28 cellular contexts compared by ENCODE assay signal in genomic region chr6:46538800-46539199, GRCh38. TPM values are rescaled to one million over a fixed set of nuclear protein-coding genes. Genes with fewer than 3 reads are reported as not detected.
DNase-seq lines count a peak whose midpoint lies in the region; ATAC-seq, FAIRE-seq and TF ChIP-seq lines count a peak whose summit lies in the region.
"Had no signal": no experiment of that assay in that cellular context is flagged by ENCODE, and none has a peak within 500 bp of the region (broad histone marks: within the 10 kb centered on the region; RNA-seq: fewer than 3 reads in every experiment).

No MANE protein-coding gene starts in this region.

- H3K56ac ChIP-seq in H1 (replicated peaks; ENCODE audit: insufficient read length, low read depth, low read length): no peak overlapping the region

- no peaks in the 10 kb centered on the region for H3K79me2 ChIP-seq in H1 (ENCODE audit: control insufficient read depth in 1 of 2, insufficient read depth in 2 of 2, low read length in 2 of 2)

- peaks cover 3% of the 10 kb centered on the region for H3K36me3 Mint-ChIP-seq in WTC11
- no peaks in the 10 kb centered on the region for H3K36me3 Mint-ChIP-seq in T-helper 2 cell treated with Interferon-gamma antibody and Interleukin-4, amounts not matched to agents 5 μg/mL and 100 μg/mL, for 36 hours (ENCODE audit: low read depth)
- H3K36me3 Mint-ChIP-seq: CD14-positive monocyte; CD4-positive, alpha-beta memory T cell; CD4-positive, CD25-positive, alpha-beta regulatory T cell; CD8-positive, alpha-beta memory T cell had no signal

- peaks cover 0 to 4% (median 2%) of the 10 kb centered on the region in 4 experiments; a peak in 2 of 7 replicates for H3K4me1 ChIP-seq in H1 (replicated peaks in 1 of 4; ENCODE audit: control insufficient read depth in 3 of 4, insufficient read depth in 4 of 4, low read length in 3 of 4)
- H3K4me1 ChIP-seq: BE2C, BLaER1 had no signal

- no peak overlapping the region for H3K4ac ChIP-seq in H1 (replicated peaks; ENCODE audit: insufficient read length, low read depth, low read length)

- no peak overlapping the region for H2BK5ac ChIP-seq in H1 (ENCODE audit: low read depth, low read length)

- H3K4me2 ChIP-seq in H1 (ENCODE audit: insufficient read depth in 1 of 2, low read depth in 2 of 2, low read length in 2 of 2): no peak overlapping the region
- H3K4me2 ChIP-seq: BLaER1 had no signal

- no peak overlapping the region for H2BK15ac ChIP-seq in H1 (ENCODE audit: low read length)

- no peaks in the 10 kb centered on the region for H3K27me3 ChIP-seq in H1 (replicated peaks in 1 of 4; ENCODE audit: control insufficient read depth in 3 of 4, extremely low read depth in 1 of 4, insufficient read depth in 3 of 4, low read length in 3 of 4)
- H3K27me3 ChIP-seq: BE2C, BLaER1 had no signal

- POLR2A ChIA-PET in WTC11 (lab: Charles Lee) (no interaction called here), H1 (lab: Charles Lee; ENCODE audit: partially characterized antibody) (no interaction called here)

- H3K9me3 Mint-ChIP-seq in WTC11: peaks cover 24% of the 10 kb centered on the region
- no peaks in the 10 kb centered on the region for H3K9me3 Mint-ChIP-seq in T-helper 2 cell treated with Interferon-gamma antibody and Interleukin-4, amounts not matched to agents 5 μg/mL and 100 μg/mL, for 36 hours

- no peak overlapping the region for H4K5ac ChIP-seq in H1 (ENCODE audit: insufficient read length, low read depth, low read length)

- no peaks in the 10 kb centered on the region for H4K20me1 ChIP-seq in H1 (replicated peaks in 1 of 2; ENCODE audit: control insufficient read depth in 1 of 2, insufficient read depth in 2 of 2, low read length in 2 of 2)
- H4K20me1 ChIP-seq: BLaER1 had no signal

- no peak for TF ChIP-seq POLR2A in H1 (IDR thresholded peaks at IDR 0.05; ENCODE audit: control extremely low read depth in 1 of 2, low read depth in 2 of 2, low read length in 2 of 2)

- H3K36me3 ChIP-seq in H1 (ENCODE audit: control insufficient read depth in 2 of 4, insufficient read depth in 4 of 4, low read length in 3 of 4): no peaks in the 10 kb centered on the region
- H3K36me3 ChIP-seq: BE2C, BLaER1 had no signal

- H2AFZ ChIP-seq in H1 (ENCODE audit: low read length): no peak overlapping the region

- no peak for DNase-seq in WTC11 (ENCODE audit: low spot score)
- no peak for DNase-seq in H1 (ENCODE audit: low read depth in 1 of 2, low spot score in 2 of 2)
- DNase-seq in NCI-H226: no peak
- no peak for DNase-seq in T-helper 2 cell treated with Interferon-gamma antibody and Interleukin-4, amounts not matched to agents 5 μg/mL and 100 μg/mL, for 36 hours (ENCODE audit: low spot score)
- DNase-seq in UCSD-AML1 (lab: John Stamatoyannopoulos, UW; ENCODE audit: unreplicated experiment): no peak
- DNase-seq: 8988T; ACHN; BE2C; C1 segment of cervical spinal cord; CD4-positive, alpha-beta memory T cell; CD4-positive, CD25-positive, alpha-beta regulatory T cell; CD8-positive, alpha-beta memory T cell; COR-L47; DMS 273 treated with DMSO at 0.1 percent for 48 hours; DMS153; DMS53; DMS79; DND-41; EL; GDM1 had no signal

- CTCF ChIA-PET in WTC11 (lab: Charles Lee): interaction anchor here (0.5 kb wide), 1 partner anchor 324 kb away, joined by 6 read pairs; no protein-coding TSS in a partner anchor
- CTCF ChIA-PET in H1 (lab: Charles Lee; ENCODE audit: partially characterized antibody): interaction anchor here (1.0 to 1.4 kb wide), 3 partner anchors 9 to 117 kb away, joined by 3 read pairs; no protein-coding TSS in a partner anchor

- FAIRE-seq in H1 (lab: Jason Lieb, UNC): no peak
- FAIRE-seq: A204.1, GM12878, GM12892, GM18507 had no signal

- no peak overlapping the region for H4K91ac ChIP-seq in H1 (replicated peaks; ENCODE audit: insufficient read length, low read length)

- no peaks in the 10 kb centered on the region for H3K9me3 ChIP-seq in H1 (ENCODE audit: insufficient read depth in 2 of 2, low read depth in 1 of 2, low read length in 1 of 2)
- H3K9me3 ChIP-seq: BE2C had no signal

- H2BK120ac ChIP-seq in H1 (replicated peaks; ENCODE audit: low read depth, low read length): no peak overlapping the region

- H4K8ac ChIP-seq in H1 (ENCODE audit: extremely low read depth, insufficient read depth, low read length): no peak overlapping the region

- no peak overlapping the region for H3K18ac ChIP-seq in H1 (ENCODE audit: extremely low read depth, low read length)

- no peak overlapping the region for H3K27ac ChIP-seq in H1 (ENCODE audit: low read depth, low read length)
- H3K27ac ChIP-seq: BLaER1 had no signal

- H3K27ac Mint-ChIP-seq in WTC11: no peak overlapping the region
- no peak overlapping the region for H3K27ac Mint-ChIP-seq in T-helper 2 cell treated with Interferon-gamma antibody and Interleukin-4, amounts not matched to agents 5 μg/mL and 100 μg/mL, for 36 hours
- H3K27ac Mint-ChIP-seq: CD14-positive monocyte; CD4-positive, alpha-beta memory T cell; CD4-positive, CD25-positive, alpha-beta regulatory T cell; CD8-positive, alpha-beta memory T cell had no signal

- H3K4me3 ChIP-seq in H1 (ENCODE audit: extremely low read depth in 1 of 4, insufficient read depth in 2 of 4, low read depth in 3 of 4, low read length in 4 of 4): no peak overlapping the region
- H3K4me3 ChIP-seq: BLaER1, GM12878 had no signal

- no peak for ATAC-seq in WTC11
- ATAC-seq: GM12878 had no signal

- no peak overlapping the region for H3K4me3 Mint-ChIP-seq in WTC11
- no peak overlapping the region for H3K4me3 Mint-ChIP-seq in T-helper 2 cell treated with Interferon-gamma antibody and Interleukin-4, amounts not matched to agents 5 μg/mL and 100 μg/mL, for 36 hours
- H3K4me3 Mint-ChIP-seq: CD14-positive monocyte; CD4-positive, alpha-beta memory T cell; CD4-positive, CD25-positive, alpha-beta regulatory T cell; CD8-positive, alpha-beta memory T cell had no signal

- no peak for TF ChIP-seq RAD21 in H1 (IDR thresholded peaks at IDR 0.05 in 1 of 2, conservative IDR thresholded peaks at IDR 0.05 in 1 of 2; ENCODE audit: low read depth in 2 of 2, low read length in 2 of 2)

- H3K14ac ChIP-seq in H1 (ENCODE audit: insufficient read length): no peak overlapping the region

- peaks cover 11% of the 10 kb centered on the region; the same call in 1 of the 2 replicates for H3K4me1 Mint-ChIP-seq in WTC11
- H3K4me1 Mint-ChIP-seq in T-helper 2 cell treated with Interferon-gamma antibody and Interleukin-4, amounts not matched to agents 5 μg/mL and 100 μg/mL, for 36 hours (ENCODE audit: low read depth): no peaks in the 10 kb centered on the region
- H3K4me1 Mint-ChIP-seq: CD14-positive monocyte; CD4-positive, alpha-beta memory T cell; CD4-positive, CD25-positive, alpha-beta regulatory T cell; CD8-positive, alpha-beta memory T cell had no signal

- TF ChIP-seq CTCF in WTC11 (IDR thresholded peaks at IDR 0.05): no peak
- TF ChIP-seq CTCF in H1 (IDR thresholded peaks at IDR 0.05; ENCODE audit: control extremely low read depth in 1 of 3, insufficient read depth in 1 of 3, low read depth in 1 of 3, low read length in 3 of 3): no peak

- no peak overlapping the region for H3K23ac ChIP-seq in H1 (ENCODE audit: insufficient read length)

- no peaks in the 10 kb centered on the region for H3K27me3 Mint-ChIP-seq in WTC11 (ENCODE audit: low read depth)
- H3K27me3 Mint-ChIP-seq in T-helper 2 cell treated with Interferon-gamma antibody and Interleukin-4, amounts not matched to agents 5 μg/mL and 100 μg/mL, for 36 hours (ENCODE audit: low read depth): no peaks in the 10 kb centered on the region

- 71% methylated on average over 4 of the region's 4 CpGs; no CpG with 5 or more reads in 1 of the 2 experiments for WGBS in H1 (ENCODE audit: extremely low coverage in 1 of 2, insufficient coverage in 1 of 2, insufficient read length in 1 of 2, insufficient replicate concordance in 2 of 2, low coverage in 1 of 2, low lambda C conversion rate in 2 of 2, missing lambda C conversion rate in 1 of 2), 2 experiments

- no peak overlapping the region for H2BK20ac ChIP-seq in H1 (ENCODE audit: low read length)

- no peak overlapping the region for H3K9ac ChIP-seq in H1 (replicated peaks in 1 of 4; ENCODE audit: extremely low read depth in 1 of 4, low read depth in 3 of 4, low read length in 3 of 4)
- H3K9ac ChIP-seq: BLaER1 had no signal

- no peak for TF ChIP-seq EP300 in H1 (IDR thresholded peaks at IDR 0.05; ENCODE audit: borderline replicate concordance in 1 of 2, low read depth in 2 of 2, low read length in 2 of 2)

- no peak overlapping the region for H2BK12ac ChIP-seq in H1 (ENCODE audit: low read depth, low read length)

- H2AK5ac ChIP-seq in H1 (ENCODE audit: low read depth, low read length): no peak overlapping the region

- H3K23me2 ChIP-seq in H1 (ENCODE audit: low read depth, low read length): no peaks in the 10 kb centered on the region

- H3K79me1 ChIP-seq in H1 (ENCODE audit: low read depth, low read length): no peaks in the 10 kb centered on the region

TF ChIP-seq in WTC11, 78 proteins besides CTCF, POLR2A, EP300 and RAD21:
- TF ChIP-seq USF2 (CRISPR knock-in tag; IDR thresholded peaks at IDR 0.05): peak; percentile 69
- no peak for TF ChIP-seq NR2C2 (CRISPR knock-in tag; IDR thresholded peaks at IDR 0.05)

TF ChIP-seq in H1, 55 proteins besides CTCF, POLR2A, EP300 and RAD21 (continues in another document):
- TF ChIP-seq ATF3 (IDR thresholded peaks at IDR 0.05; ENCODE audit: insufficient read depth, low read depth, low read length): no peak
- no peak for TF ChIP-seq NANOG (IDR thresholded peaks at IDR 0.05; ENCODE audit: insufficient read depth, low read depth, low read length, poor library complexity, severe bottlenecking)
- no peak for TF ChIP-seq GABPA (IDR thresholded peaks at IDR 0.05; ENCODE audit: borderline replicate concordance, insufficient read depth, low read length)
- no peak for TF ChIP-seq CEBPB (IDR thresholded peaks at IDR 0.05; ENCODE audit: low read depth, low read length)
- no peak for TF ChIP-seq EGR1 (IDR thresholded peaks at IDR 0.05; ENCODE audit: borderline replicate concordance, low read depth, low read length)

RNA-seq across cellular contexts. Expression of gene RCAN2, which starts 47.6 kb away (rescaled TPM):
- 3.4 to 3.9 TPM (median 3.8 TPM) in 3 replicates for total RNA-seq in WTC11 (2021)
- 8.1 and 8.5 TPM in 2 replicates for total RNA-seq in H1 (2021; fragmentation: NEBNext Ultra II Directional; extraction: Animal tissue kit (Norgen Biotek cat#: 25700))
- 3.6 and 5.0 TPM in 2 replicates for polyA plus RNA-seq in H1 (2011; rRNA removed)
- polyA plus RNA-seq in H1 (2011; cell fraction: cytosol; rRNA removed): 4.1 TPM
- polyA plus RNA-seq in H1 (2011; cell fraction: nucleus; rRNA removed): 2.2 TPM
- 5.7 to 9.8 TPM (median 6.4 TPM) in 4 replicates for polyA plus RNA-seq in H1 (2012, experiment 1 of 2)
- polyA plus RNA-seq in H1 (2012, experiment 2 of 2): 1.2 TPM
- 6.2 TPM for polyA plus RNA-seq in H1 (2013, experiment 1 of 2)
- 6.0 TPM for polyA plus RNA-seq in H1 (2013, experiment 2 of 2)
- polyA minus RNA-seq in H1 (2011; rRNA and poly(A)+ RNA removed): 8.0 and 11.7 TPM in 2 replicates
- polyA minus RNA-seq in H1 (2011; cell fraction: cytosol; rRNA and poly(A)+ RNA removed): 4.2 TPM
- polyA minus RNA-seq in H1 (2011; cell fraction: nucleus; rRNA and poly(A)+ RNA removed): 2.9 TPM
- total RNA-seq: A673; CD4-positive, alpha-beta memory T cell; CD4-positive, CD25-positive, alpha-beta regulatory T cell; G401; GM12878 had no signal
- polyA plus RNA-seq: CD14-positive monocyte had no signal

Comparison
In these comparisons a context has a peak if more than half of its experiments do, and no peak if none do; other contexts are left out.
1. Of the 9 proteins assayed by ChIP-seq in both WTC11 and H1: peak only in WTC11: none; only in H1: none; in both: USF2; in neither: 8.